ENCODE assay signal across 8 cellular contexts in genomic region chr14:32576088-32576795, GRCh38.
DNase-seq lines count a peak whose midpoint lies in the region; ATAC-seq and TF ChIP-seq lines count a peak whose summit lies in the region.

No MANE protein-coding gene starts in this region.

- DNase-seq in NCI-H2107 treated with DMSO at 0.1 percent for 48 hours (lab: John Stamatoyannopoulos, UW; ENCODE audit: unreplicated experiment) = peak; percentile 82
- no peak for DNase-seq in activated B cell treated with CpG ODN at 0.5 μM for 24 hours
- DNase-seq in endothelial cell (ENCODE audit: low spot score) = peak; percentile 32
- DNase-seq in mesothelial cell of epicardium (ENCODE audit: low spot score in 2 of 2, unreplicated experiment in 2 of 2) = peak in 1 of 2 experiments; percentile 51
- peak in 34 of 49 donors; percentile 2 to 77 (median 28) for DNase-seq in substantia nigra (lab: John Stamatoyannopoulos, UW)

- TF ChIP-seq CTCF in 22Rv1 (IDR thresholded peaks at IDR 0.05) (peak; percentile 89), GM12873 (IDR thresholded peaks at IDR 0.05; ENCODE audit: insufficient read depth, low read depth, low read length, missing control alignments) (peak; percentile 86), activated B cell treated with CpG ODN at 0.5 μM for 24 hours (IDR thresholded peaks at IDR 0.05) (peak; percentile 38), endothelial cell (IDR thresholded peaks at IDR 0.05; ENCODE audit: unreplicated experiment) (peak; percentile 91), mesothelial cell of epicardium (IDR thresholded peaks at IDR 0.05; ENCODE audit: unreplicated experiment) (peak; percentile 92)

- H3K4me1 Mint-ChIP-seq in activated B cell treated with CpG ODN at 0.5 μM for 24 hours = peaks cover 10% of the 10 kb centered on the region
- H3K4me1 Mint-ChIP-seq in endothelial cell (ENCODE audit: unreplicated experiment) = peaks cover 6% of the 10 kb centered on the region
- H3K4me1 Mint-ChIP-seq in mesothelial cell of epicardium = peaks cover 14% of the 10 kb centered on the region

- H3K36me3 Mint-ChIP-seq in activated B cell treated with CpG ODN at 0.5 μM for 24 hours (ENCODE audit: low read depth) (no peaks in the 10 kb centered on the region), endothelial cell (ENCODE audit: low read depth, unreplicated experiment) (no peaks in the 10 kb centered on the region), mesothelial cell of epicardium (no peaks in the 10 kb centered on the region)

- CTCF ChIA-PET in activated B cell treated with CpG ODN at 0.5 μM for 24 hours (lab: Charles Lee) = interaction anchor here (0.6 to 3.4 kb wide), 5 partner anchors 16 to 1747 kb away, joined by 3 to 20 read pairs (median 4); no protein-coding TSS in a partner anchor

- intact Hi-C loops in activated B cell treated with CpG ODN at 0.5 μM for 24 hours (cut with micrococcal nuclease) = loop anchor here (1.0 kb wide), 3 partner anchors 1216 to 1748 kb away; no protein-coding TSS in a partner anchor

- POLR2A ChIA-PET in activated B cell treated with CpG ODN at 0.5 μM for 24 hours (lab: Charles Lee) = no interaction called here

- no peaks in the 10 kb centered on the region for H3K9me3 Mint-ChIP-seq in activated B cell treated with CpG ODN at 0.5 μM for 24 hours
- no peaks in the 10 kb centered on the region for H3K9me3 Mint-ChIP-seq in endothelial cell (ENCODE audit: unreplicated experiment)
- no peaks in the 10 kb centered on the region for H3K9me3 Mint-ChIP-seq in mesothelial cell of epicardium

- no peak overlapping the region for H3K27ac ChIP-seq in 22Rv1
- H3K27ac ChIP-seq in substantia nigra (ENCODE audit: low read depth, low read length, poor library complexity, severe bottlenecking) = peak overlapping the region; percentile 46

- peaks cover 1% of the 10 kb centered on the region for H3K27me3 Mint-ChIP-seq in activated B cell treated with CpG ODN at 0.5 μM for 24 hours
- H3K27me3 Mint-ChIP-seq in endothelial cell (ENCODE audit: unreplicated experiment) = no peaks in the 10 kb centered on the region
- peaks cover 11% of the 10 kb centered on the region for H3K27me3 Mint-ChIP-seq in mesothelial cell of epicardium (ENCODE audit: low read depth)

- H3K4me3 Mint-ChIP-seq in activated B cell treated with CpG ODN at 0.5 μM for 24 hours (no peak overlapping the region), endothelial cell (ENCODE audit: unreplicated experiment) (no peak overlapping the region), mesothelial cell of epicardium (no peak overlapping the region)

- H3K27ac Mint-ChIP-seq in activated B cell treated with CpG ODN at 0.5 μM for 24 hours (no peak overlapping the region), endothelial cell (ENCODE audit: unreplicated experiment) (no peak overlapping the region), mesothelial cell of epicardium (no peak overlapping the region)

- ATAC-seq in HG02885 (IDR thresholded peaks at IDR 0.05; ENCODE audit: poor library complexity, unreplicated experiment) = peak; percentile 56
- ATAC-seq in activated B cell treated with CpG ODN at 0.5 μM for 24 hours (ENCODE audit: low read depth) = peak; percentile 66

Comparison
In these comparisons a context has a peak if more than half of its experiments do, and no peak if none do; other contexts are left out.
1. CTCF ChIP-seq: peak in every context shown above with its lines; median percentile 92 in mesothelial cell of epicardium; 91 in endothelial cell; 89 in 22Rv1; 86 in GM12873; 38 in activated B cell treated with CpG ODN at 0.5 μM for 24 hours.